ENCODE assay signal across 8 cellular contexts in the genomic region with DNA sequence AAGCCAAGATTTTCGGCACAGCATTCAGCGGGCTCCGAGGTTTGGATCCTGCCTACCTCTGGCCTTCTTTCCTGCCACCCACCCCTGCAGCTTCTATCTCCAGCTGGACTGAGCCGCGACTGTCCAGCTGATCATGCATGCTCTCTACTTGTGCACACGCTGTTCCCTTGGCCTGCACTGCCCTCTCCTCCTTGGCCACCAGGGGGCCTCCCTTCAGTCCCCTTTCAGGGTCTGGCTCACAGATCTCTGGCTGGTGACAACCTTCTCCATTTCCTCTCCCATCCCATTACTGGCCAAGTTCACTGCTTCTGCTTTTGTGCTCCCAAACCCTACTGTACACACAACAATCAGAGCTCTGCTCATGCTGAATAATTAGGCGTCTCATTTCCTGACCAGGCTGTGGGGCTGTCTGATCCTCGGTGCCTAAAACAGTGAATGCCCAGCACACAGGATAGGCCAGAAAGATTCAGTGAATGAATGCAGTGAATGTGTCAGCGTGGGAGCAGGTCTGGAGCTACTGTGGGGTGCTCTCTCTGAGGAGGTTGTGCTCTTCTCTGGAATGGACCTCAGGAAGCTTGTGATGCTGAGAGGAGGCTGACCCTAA.
DNase-seq lines count a peak whose midpoint lies in the region; TF ChIP-seq lines count a peak whose summit lies in the region.

No MANE protein-coding gene starts in this region.

- peak overlapping the region; percentile 85 to 93 for H2BK12ac ChIP-seq in mesenchymal stem cell (ENCODE audit: low read length in 2 of 2)

- H3K36me3 ChIP-seq in H7 (replicated peaks; ENCODE audit: control insufficient read depth, insufficient read depth, low read length) (no peaks in the 10 kb centered on the region), Loucy (ENCODE audit: insufficient read depth, low read length) (no peaks in the 10 kb centered on the region), mesenchymal stem cell (ENCODE audit: control insufficient read depth in 1 of 2, insufficient read depth in 2 of 2, low read depth in 1 of 2, low read length in 2 of 2) (peaks cover 0 to 11% of the 10 kb centered on the region in 2 experiments), tibial artery (no peaks in the 10 kb centered on the region)

- peak overlapping the region; percentile 62 to 75 for H3K4ac ChIP-seq in mesenchymal stem cell (ENCODE audit: low read depth in 1 of 2, low read length in 2 of 2)

- no peaks in the 10 kb centered on the region for H4K20me1 ChIP-seq in Loucy (ENCODE audit: insufficient read depth, low read length, poor library complexity, severe bottlenecking)

- H3K27ac ChIP-seq in mesenchymal stem cell (ENCODE audit: low read length, poor library complexity, severe bottlenecking), result peak overlapping the region; percentile 20
- no peak overlapping the region for H3K27ac ChIP-seq in tibial artery

- H3K14ac ChIP-seq in mesenchymal stem cell (ENCODE audit: low read length in 2 of 2), result peak overlapping the region in 1 of 2 experiments; percentile 37

- H3F3A ChIP-seq in Loucy (ENCODE audit: low read depth), result no peaks in the 10 kb centered on the region

- no peak overlapping the region for H3K4me2 ChIP-seq in Loucy (ENCODE audit: low read depth, low read length, poor library complexity, severe bottlenecking)
- no peak overlapping the region for H3K4me2 ChIP-seq in mesenchymal stem cell (ENCODE audit: low read length, poor library complexity, severe bottlenecking)

- H2AFZ ChIP-seq in Loucy (ENCODE audit: low read length) (0 out of 2 replicates have a peak overlapping the region, but pooled peaks have one; percentile 28), mesenchymal stem cell (ENCODE audit: low read depth, low read length) (no peak overlapping the region)

- H3K79me2 ChIP-seq in Loucy (ENCODE audit: insufficient read depth, low read length), result no peaks in the 10 kb centered on the region

- intact Hi-C loops in tibial artery (cut with DNase I; ENCODE audit: low total_unique reads), result no loop called here

- no peaks in the 10 kb centered on the region for H3K9me3 ChIP-seq in Loucy (ENCODE audit: insufficient read depth, low read depth, low read length)
- no peaks in the 10 kb centered on the region for H3K9me3 ChIP-seq in mesenchymal stem cell (ENCODE audit: control insufficient read depth, low read length)
- H3K9me3 ChIP-seq in tibial artery, result no peaks in the 10 kb centered on the region

- peak overlapping the region; percentile 83 for H4K8ac ChIP-seq in mesenchymal stem cell (ENCODE audit: low read length)

- TF ChIP-seq CTCF in Loucy (conservative IDR thresholded peaks at IDR 0.05; ENCODE audit: low read length), result peak; percentile 94
- TF ChIP-seq CTCF in tibial artery (IDR thresholded peaks at IDR 0.05), result peak; percentile 62 to 68

- H3K9me2 ChIP-seq in Loucy (replicated peaks; ENCODE audit: low read depth, low read length), result no peaks in the 10 kb centered on the region

- H3K79me1 ChIP-seq in mesenchymal stem cell (replicated peaks; ENCODE audit: low read length, poor library complexity, severe bottlenecking), result no peaks in the 10 kb centered on the region

- H3K4me1 ChIP-seq in Loucy (ENCODE audit: insufficient read depth, low read length, poor library complexity, severe bottlenecking), result peaks cover 4% of the 10 kb centered on the region
- peaks cover 26% of the 10 kb centered on the region for H3K4me1 ChIP-seq in mesenchymal stem cell (ENCODE audit: control insufficient read depth, insufficient read depth, low read depth, low read length)
- peaks cover 0 to 40% (median 30%) of the 10 kb centered on the region in 4 donors for H3K4me1 ChIP-seq in tibial artery

- H2BK15ac ChIP-seq in mesenchymal stem cell (ENCODE audit: low read depth, poor library complexity, severe bottlenecking), result peak overlapping the region; percentile 78

- H3K23ac ChIP-seq in mesenchymal stem cell (ENCODE audit: low read length in 2 of 2), result no peak overlapping the region

- H3K4me3 ChIP-seq in H7 (ENCODE audit: insufficient read depth, low read depth, low read length), result no peak overlapping the region
- no peak overlapping the region for H3K4me3 ChIP-seq in Loucy (ENCODE audit: low read length, poor library complexity, severe bottlenecking)
- no peak overlapping the region for H3K4me3 ChIP-seq in mesenchymal stem cell (ENCODE audit: insufficient read depth in 1 of 2, low read depth in 1 of 2, low read length in 2 of 2)
- H3K4me3 ChIP-seq in tibial artery, result no peak overlapping the region

- DNase-seq in SIG-M5 treated with dmso at 0.1 percent for 504 hours (lab: John Stamatoyannopoulos, UW; ENCODE audit: unreplicated experiment) (peak; percentile 64), SIG-M5 (lab: John Stamatoyannopoulos, UW) (no peak), H7 (peak; percentile 69), SKM-1 (lab: John Stamatoyannopoulos, UW; ENCODE audit: unreplicated experiment) (peak; percentile 53), dermis microvascular lymphatic vessel endothelial cell (ENCODE audit: low read depth in 2 of 2) (peak; percentile 6 to 46), mesenchymal stem cell (peak; percentile 76), tibial artery (peak; percentile 75 to 88)

- H3K18ac ChIP-seq in mesenchymal stem cell (ENCODE audit: low read depth in 1 of 2, low read length in 2 of 2), result peak overlapping the region; percentile 69 to 87

- H2BK120ac ChIP-seq in mesenchymal stem cell (ENCODE audit: low read depth, low read length), result peak overlapping the region; percentile 89

- no peak overlapping the region for H2BK5ac ChIP-seq in mesenchymal stem cell (ENCODE audit: low read depth, low read length, poor library complexity, severe bottlenecking)

- no peak overlapping the region for H3K9ac ChIP-seq in Loucy (ENCODE audit: low read depth, low read length, poor library complexity, severe bottlenecking)
- H3K9ac ChIP-seq in mesenchymal stem cell (ENCODE audit: low read length), result peak overlapping the region; percentile 34

- H4K91ac ChIP-seq in mesenchymal stem cell (ENCODE audit: low read length), result peak overlapping the region; percentile 71

- 49% methylated on average over 9 of the region's 9 CpGs for WGBS in mesenchymal stem cell

- H2AK5ac ChIP-seq in mesenchymal stem cell (ENCODE audit: low read length, severe bottlenecking), result peak overlapping the region; percentile 28

- no peaks in the 10 kb centered on the region for H3K27me3 ChIP-seq in H7 (ENCODE audit: control insufficient read depth, insufficient read depth, low read length)
- H3K27me3 ChIP-seq in Loucy (ENCODE audit: insufficient read depth, low read length, poor library complexity, severe bottlenecking), result no peaks in the 10 kb centered on the region
- H3K27me3 ChIP-seq in mesenchymal stem cell (ENCODE audit: control insufficient read depth in 1 of 2, insufficient read depth in 1 of 2, low read length in 2 of 2), result no peaks in the 10 kb centered on the region
- no peaks in the 10 kb centered on the region for H3K27me3 ChIP-seq in tibial artery
